17 cellular contexts compared by ENCODE assay signal in the genomic region with DNA sequence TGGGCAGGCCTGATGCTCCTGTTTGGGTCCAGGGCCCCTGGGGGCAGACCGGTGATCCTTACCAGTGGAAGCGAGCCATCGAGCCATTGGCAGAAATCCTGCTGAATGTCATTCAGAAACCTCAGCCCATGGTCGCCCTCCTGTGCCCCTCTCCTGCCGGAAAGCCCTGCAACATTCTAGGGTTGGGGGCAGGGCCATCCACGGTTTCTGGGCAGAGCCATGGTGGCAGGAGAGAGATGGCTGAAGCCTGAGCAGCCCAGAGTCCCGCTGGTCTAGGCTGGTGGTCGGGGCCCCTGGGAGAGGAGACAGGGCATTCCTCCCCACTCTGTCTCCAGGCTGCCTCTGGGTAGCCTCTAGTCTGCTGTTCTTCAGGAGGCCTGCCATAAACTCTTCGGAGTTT.
"Had no signal": no experiment of that assay in that cellular context is flagged by ENCODE, and none has a peak within 500 bp of the region (broad histone marks: within the 10 kb centered on the region; RNA-seq: fewer than 3 reads in every experiment).

No MANE protein-coding gene starts in this region.

- DNase-seq: cerebellar nuclear complex; NCI-H187; NCI-H2081; NCI-H2171 treated with DMSO at 0.1 percent for 48 hours; NK-92 treated with Interleukin-12 subunit alpha and Interleukin-12 subunit beta, amount 100 ng/mL, for 24 hours; T1000 had no signal

- H3K4me3 ChIP-seq: K562 had no signal

- H3K4me1 Mint-ChIP-seq: brain had no signal

- H3K27ac ChIP-seq: WERI-Rb-1 had no signal

- H3K27me3 Mint-ChIP-seq: activated CD4-positive, alpha-beta T cell treated with anti-CD3 and anti-CD28 coated beads, Interleukin-2, amount 10 ng/mL, durations not matched to agents 24 days and 14 days; activated CD8-positive, alpha-beta T cell treated with anti-CD3 and anti-CD28 coated beads for 36 hours; activated naive CD4-positive, alpha-beta T cell treated with anti-CD3 and anti-CD28 coated beads, Interleukin-2, amount 10 ng/mL, durations not matched to agents 7 days and 5 days; activated naive CD8-positive, alpha-beta T cell; activated naive CD8-positive, alpha-beta T cell treated with anti-CD3 and anti-CD28 coated beads, Interleukin-2, amount 50 U/mL, for 24 hours had no signal

- ATAC-seq: PC-3 had no signal

- H3K36me3 ChIP-seq: WERI-Rb-1 had no signal

- H3K27ac Mint-ChIP-seq: activated CD4-positive, alpha-beta T cell treated with anti-CD3 and anti-CD28 coated beads, Interleukin-2, amount 10 ng/mL, durations not matched to agents 24 days and 14 days; activated CD8-positive, alpha-beta T cell treated with anti-CD3 and anti-CD28 coated beads for 36 hours; activated naive CD8-positive, alpha-beta T cell; activated naive CD8-positive, alpha-beta T cell treated with anti-CD3 and anti-CD28 coated beads, Interleukin-2, amount 50 U/mL, for 24 hours; activated T-helper 1 cell treated with anti-CD3 and anti-CD28 coated beads, Interleukin-12 subunit alpha, Interleukin-12 subunit beta, Interleukin-2, Interleukin-4 antibody, amounts not matched to agents 30 ng/mL and 10 ng/mL and 1 ng/mL, durations not matched to agents 14 hours and 24 hours and 36 hours had no signal

- H3K4me3 Mint-ChIP-seq: activated CD4-positive, alpha-beta T cell treated with anti-CD3 and anti-CD28 coated beads, Interleukin-2, amount 10 ng/mL, durations not matched to agents 24 days and 14 days; activated CD8-positive, alpha-beta T cell treated with anti-CD3 and anti-CD28 coated beads for 36 hours; activated naive CD4-positive, alpha-beta T cell treated with anti-CD3 and anti-CD28 coated beads, Interleukin-2, amount 10 ng/mL, durations not matched to agents 7 days and 5 days; activated naive CD8-positive, alpha-beta T cell; activated naive CD8-positive, alpha-beta T cell treated with anti-CD3 and anti-CD28 coated beads, Interleukin-2, amount 50 U/mL, for 24 hours; activated T-cell treated with anti-CD3 and anti-CD28 coated beads, Interleukin-2, amount 50 U/mL, for 4 hours; activated T-helper 1 cell treated with anti-CD3 and anti-CD28 coated beads, Interleukin-12 subunit alpha, Interleukin-12 subunit beta, Interleukin-2, Interleukin-4 antibody, amounts not matched to agents 30 ng/mL and 10 ng/mL and 1 ng/mL, durations not matched to agents 14 hours and 24 hours and 36 hours; brain had no signal

- H3K9me3 Mint-ChIP-seq: activated CD4-positive, alpha-beta T cell treated with anti-CD3 and anti-CD28 coated beads, Interleukin-2, amount 10 ng/mL, durations not matched to agents 24 days and 14 days; activated CD8-positive, alpha-beta T cell treated with anti-CD3 and anti-CD28 coated beads for 36 hours; activated naive CD4-positive, alpha-beta T cell treated with anti-CD3 and anti-CD28 coated beads, Interleukin-2, amount 10 ng/mL, durations not matched to agents 7 days and 5 days; activated naive CD8-positive, alpha-beta T cell treated with anti-CD3 and anti-CD28 coated beads, Interleukin-2, amount 50 U/mL, for 24 hours; activated T-cell treated with anti-CD3 and anti-CD28 coated beads, Interleukin-2, amount 50 U/mL, for 4 hours; activated T-helper 1 cell treated with anti-CD3 and anti-CD28 coated beads, Interleukin-12 subunit alpha, Interleukin-12 subunit beta, Interleukin-2, Interleukin-4 antibody, amounts not matched to agents 30 ng/mL and 10 ng/mL and 1 ng/mL, durations not matched to agents 14 hours and 24 hours and 36 hours; brain had no signal
